ENCODE assay signal across 8 cellular contexts in genomic region chr1:39960461-39960958, GRCh38. TPM values are rescaled to one million over a fixed set of nuclear protein-coding genes. Genes with fewer than 3 reads are reported as not detected.
A peak's percentile ranks its signal among the peaks of the same experiment; 100 is the strongest.
DNase-seq lines count a peak whose midpoint lies in the region; ATAC-seq lines count a peak whose summit lies in the region.

No MANE protein-coding gene starts in this region.

- ATAC-seq in HG03460 (IDR thresholded peaks at IDR 0.05; ENCODE audit: unreplicated experiment): peak; percentile 73
- ATAC-seq in stimulated activated effector memory CD8-positive, alpha-beta T cell treated with anti-CD3 and anti-CD28 coated beads, Interleukin-12 subunit alpha, Interleukin-12 subunit beta, amount 100 ng/mL, for 72 hours: no peak
- no peak for ATAC-seq in GM18519 (IDR thresholded peaks at IDR 0.05; ENCODE audit: low FRiP score, unreplicated experiment)

- no peak overlapping the region for H3K4me3 Mint-ChIP-seq in stimulated activated effector memory CD8-positive, alpha-beta T cell treated with anti-CD3 and anti-CD28 coated beads, Interleukin-12 subunit alpha, Interleukin-12 subunit beta, amount 100 ng/mL, for 72 hours

- peaks cover 28% of the 10 kb centered on the region for H3K4me1 Mint-ChIP-seq in stimulated activated effector memory CD8-positive, alpha-beta T cell treated with anti-CD3 and anti-CD28 coated beads, Interleukin-12 subunit alpha, Interleukin-12 subunit beta, amount 100 ng/mL, for 72 hours

- peaks cover 95% of the 10 kb centered on the region for H3K36me3 Mint-ChIP-seq in stimulated activated effector memory CD8-positive, alpha-beta T cell treated with anti-CD3 and anti-CD28 coated beads, Interleukin-12 subunit alpha, Interleukin-12 subunit beta, amount 100 ng/mL, for 72 hours

- peak in 4 of 6 experiments; percentile 4 to 39 (median 27) for DNase-seq in stimulated activated naive CD4-positive, alpha-beta T cell (lab: John Stamatoyannopoulos, UW)
- DNase-seq in stimulated activated naive CD4-positive, alpha-beta T cell treated with Interleukin-2 at 50 U/mL for 16 hours (lab: John Stamatoyannopoulos, UW): no peak
- DNase-seq in NOMO-1 treated with DMSO at 0.1 percent for 48 hours (lab: John Stamatoyannopoulos, UW; ENCODE audit: unreplicated experiment) (peak; percentile 84), dermis blood vessel endothelial cell (peak; percentile 41), cerebellar cortex (ENCODE audit: low spot score) (no peak)
- no peak for DNase-seq in stimulated activated effector memory CD8-positive, alpha-beta T cell treated with anti-CD3 and anti-CD28 coated beads, Interleukin-12 subunit alpha, Interleukin-12 subunit beta, amount 100 ng/mL, for 72 hours (ENCODE audit: low spot score in 2 of 2)

- no peaks in the 10 kb centered on the region for H3K9me3 Mint-ChIP-seq in stimulated activated effector memory CD8-positive, alpha-beta T cell treated with anti-CD3 and anti-CD28 coated beads, Interleukin-12 subunit alpha, Interleukin-12 subunit beta, amount 100 ng/mL, for 72 hours

- H3K27ac Mint-ChIP-seq in stimulated activated effector memory CD8-positive, alpha-beta T cell treated with anti-CD3 and anti-CD28 coated beads, Interleukin-12 subunit alpha, Interleukin-12 subunit beta, amount 100 ng/mL, for 72 hours: peak overlapping the region; percentile 23

RNA-seq across cellular contexts. Expression of gene MFSD2A, which starts 5.6 kb away (rescaled TPM):
- total RNA-seq in dermis blood vessel endothelial cell: 0.42 TPM in 1 of 2 replicates, not detected in the other

RNA-seq across cellular contexts. Expression of gene MYCL, which starts 58.8 kb away (rescaled TPM):
- 0.17 and 0.28 TPM in 2 replicates for total RNA-seq in dermis blood vessel endothelial cell

Comparison
In these comparisons a context has a peak if more than half of its experiments do, and no peak if none do; other contexts are left out.
1. DNase-seq: peak in stimulated activated naive CD4-positive, alpha-beta T cell (4 of 6), NOMO-1 treated with DMSO at 0.1 percent for 48 hours (single experiment) and dermis blood vessel endothelial cell (single experiment); none in stimulated activated naive CD4-positive, alpha-beta T cell treated with Interleukin-2 at 50 U/mL for 16 hours (single experiment), stimulated activated effector memory CD8-positive, alpha-beta T cell treated with anti-CD3 and anti-CD28 coated beads, Interleukin-12 subunit alpha, Interleukin-12 subunit beta, amount 100 ng/mL, for 72 hours (0 of 2) and cerebellar cortex (single experiment).